In genomic region chr3:156548041-156548687, GRCh38 we compare ENCODE assay signal across 17 cellular contexts. TPM values are rescaled to one million over a fixed set of nuclear protein-coding genes. Genes with fewer than 3 reads are reported as not detected.
A peak's percentile ranks its signal among the peaks of the same experiment; 100 is the strongest.
DNase-seq lines count a peak whose midpoint lies in the region; ATAC-seq, FAIRE-seq and TF ChIP-seq lines count a peak whose summit lies in the region.
"Had no signal": no experiment of that assay in that cellular context is flagged by ENCODE, and none has a peak within 500 bp of the region (broad histone marks: within the 10 kb centered on the region; RNA-seq: fewer than 3 reads in every experiment).

No MANE protein-coding gene starts in this region.

- no peaks in the 10 kb centered on the region for H3K9me3 ChIP-seq in GM23248 (ENCODE audit: low read depth)
- H3K9me3 ChIP-seq in breast epithelium = no peaks in the 10 kb centered on the region
- H3K9me3 ChIP-seq in right atrium auricular region = no peaks in the 10 kb centered on the region
- no peaks in the 10 kb centered on the region for H3K9me3 ChIP-seq in sigmoid colon
- H3K9me3 ChIP-seq: vagina had no signal

- TF ChIP-seq EP300 in sigmoid colon (IDR thresholded peaks at IDR 0.05) = no peak

- in situ Hi-C loops in GM23248 (cut with MboI) = loop anchor here (10.0 to 25.0 kb wide), 2 partner anchors 539 to 587 kb away; no protein-coding TSS in a partner anchor

- peaks cover 80% of the 10 kb centered on the region for H3K4me1 ChIP-seq in GM23248 (ENCODE audit: insufficient read depth)
- H3K4me1 ChIP-seq in breast epithelium = peaks cover 1 to 24% of the 10 kb centered on the region in 2 donors
- peaks cover 0 to 76% of the 10 kb centered on the region in 2 donors for H3K4me1 ChIP-seq in right atrium auricular region
- H3K4me1 ChIP-seq in sigmoid colon = peaks cover 0 to 100% (median 81%) of the 10 kb centered on the region in 4 donors

- TF ChIP-seq CTCF in breast epithelium (IDR thresholded peaks at IDR 0.05) (no peak), right atrium auricular region (IDR thresholded peaks at IDR 0.05) (no peak), sigmoid colon (IDR thresholded peaks at IDR 0.05) (no peak)

- FAIRE-seq in frontal cortex (lab: Jason Lieb, UNC) = no peak
- FAIRE-seq: GM12891, small intestine had no signal

- peaks cover 100% of the 10 kb centered on the region for H3K79me2 ChIP-seq in GM23248 (ENCODE audit: insufficient read depth)

- intact Hi-C loops in breast epithelium (cut with DNase I; ENCODE audit: low total_unique reads) = no loop called here
- intact Hi-C loops in sigmoid colon (cut with DNase I) = loop anchor here (5.0 kb wide), 1 partner anchor 269 kb away; no protein-coding TSS in a partner anchor

- no peaks in the 10 kb centered on the region for H3K27me3 ChIP-seq in GM23248 (replicated peaks; ENCODE audit: insufficient read depth)
- no peaks in the 10 kb centered on the region for H3K27me3 ChIP-seq in breast epithelium
- no peaks in the 10 kb centered on the region for H3K27me3 ChIP-seq in right atrium auricular region
- H3K27me3 ChIP-seq in sigmoid colon = no peaks in the 10 kb centered on the region
- H3K27me3 ChIP-seq: vagina had no signal

- ATAC-seq in HG02763 (IDR thresholded peaks at IDR 0.05; ENCODE audit: unreplicated experiment) (no peak), GM18909 (IDR thresholded peaks at IDR 0.05; ENCODE audit: poor library complexity, unreplicated experiment) (no peak)
- ATAC-seq: activated CD8-positive, alpha-beta T cell treated with anti-CD3 and anti-CD28 coated beads, Interleukin-2, amount 10 ng/mL, durations not matched to agents 7 days and 5 days; activated naive CD8-positive, alpha-beta T cell treated with anti-CD3 and anti-CD28 coated beads, Interleukin-2, amount 50 U/mL, for 24 hours; T-cell had no signal

- H3K9ac ChIP-seq in GM23248 = peak overlapping the region; percentile 99; the same call in 1 of the 2 replicates

- H3K4me2 ChIP-seq in GM23248 (ENCODE audit: unreplicated experiment) = peak overlapping the region; percentile 92

- H3K36me3 ChIP-seq in GM23248 (ENCODE audit: low read depth) (peaks cover 88% of the 10 kb centered on the region), breast epithelium (no peaks in the 10 kb centered on the region), right atrium auricular region (peaks cover 65% of the 10 kb centered on the region), sigmoid colon (peaks cover 0 to 55% (median 0%) of the 10 kb centered on the region in 4 donors)

- TF ChIP-seq POLR2A in breast epithelium (IDR thresholded peaks at IDR 0.05) (no peak), sigmoid colon (IDR thresholded peaks at IDR 0.05) (no peak)

- H3K4me3 ChIP-seq in GM23248 (no peak overlapping the region), breast epithelium (peak overlapping the region in 1 of 3 donors; percentile 6), right atrium auricular region (no peak overlapping the region), sigmoid colon (no peak overlapping the region)
- H3K4me3 ChIP-seq: vagina had no signal

- peaks cover 97% of the 10 kb centered on the region for H3F3A ChIP-seq in GM23248 (ENCODE audit: insufficient read depth)

- H3K27ac ChIP-seq in GM23248 (peak overlapping the region; percentile 98), breast epithelium (peak overlapping the region; percentile 80 to 81), right atrium auricular region (peak overlapping the region; percentile 40 to 46), sigmoid colon (peak overlapping the region; percentile 65 to 77 (median 72))
- H3K27ac ChIP-seq: vagina had no signal

- WGBS in GM23248 (ENCODE audit: low coverage in 1 of 2, low lambda C conversion rate in 2 of 2, missing lambda C conversion rate in 2 of 2), 2 experiments = 84 to 88% methylated on average over 4 of the region's 4 CpGs
- WGBS in sigmoid colon, 2 donors = 86 to 92% methylated on average over 4 of the region's 4 CpGs

- H3K9me2 ChIP-seq in GM23248 (ENCODE audit: insufficient read depth) = no peaks in the 10 kb centered on the region

- H4K20me1 ChIP-seq in GM23248 (ENCODE audit: insufficient read depth) = no peaks in the 10 kb centered on the region

- no peak for DNase-seq in GM23248
- no peak for DNase-seq in breast epithelium (ENCODE audit: low spot score in 2 of 2)
- DNase-seq in right atrium auricular region (ENCODE audit: low spot score) = no peak
- DNase-seq in sigmoid colon = no peak
- no peak for DNase-seq in frontal cortex (ENCODE audit: low spot score in 2 of 2)
- DNase-seq in NCI-H2107 treated with DMSO at 0.1 percent for 48 hours (lab: John Stamatoyannopoulos, UW; ENCODE audit: unreplicated experiment) = no peak
- DNase-seq: activated CD8-positive, alpha-beta T cell treated with anti-CD3 and anti-CD28 coated beads, Interleukin-2, amount 10 ng/mL, durations not matched to agents 7 days and 5 days; activated naive CD8-positive, alpha-beta T cell treated with anti-CD3 and anti-CD28 coated beads, Interleukin-2, amount 50 U/mL, for 24 hours; endodermal cell; Kasumi-1; NCI-H1417; small intestine; T-cell had no signal

- no peak overlapping the region for H2AFZ ChIP-seq in GM23248

RNA-seq across cellular contexts. Expression of gene SSR3, which starts 6.8 kb away (rescaled TPM):
- total RNA-seq in GM23248 (2014; rRNA removed; shearing (Covaris generic)) = 364 and 409 TPM in 2 replicates
- polyA plus RNA-seq in GM23248 (2016; fragmentation: Nextera tagmentation; extraction: Ambion mirVana) (551 and 566 TPM in 2 replicates), sigmoid colon (100 to 1,000 TPM in 1 of 3 donors, 10 to 100 TPM in 2; 59.2 to 102 (median 61.9) TPM)
- total RNA-seq in breast epithelium (100 to 1,000 TPM; 109 to 156 (median 110) TPM), right atrium auricular region (100 to 1,000 TPM; 109 TPM), sigmoid colon (100 to 1,000 TPM in 1 of 4 donors, 10 to 100 TPM in 3; 78.1 to 113 (median 90.4) TPM), frontal cortex (115 TPM)

Comparison
In these comparisons a context has a peak if more than half of its experiments do, and no peak if none do; other contexts are left out.
1. H3K27ac ChIP-seq: peak in every context shown above with its lines; median percentile 98 in GM23248; 80 in breast epithelium; 72 in sigmoid colon; 43 in right atrium auricular region.